20 cellular contexts compared by ENCODE assay signal in the genomic region with DNA sequence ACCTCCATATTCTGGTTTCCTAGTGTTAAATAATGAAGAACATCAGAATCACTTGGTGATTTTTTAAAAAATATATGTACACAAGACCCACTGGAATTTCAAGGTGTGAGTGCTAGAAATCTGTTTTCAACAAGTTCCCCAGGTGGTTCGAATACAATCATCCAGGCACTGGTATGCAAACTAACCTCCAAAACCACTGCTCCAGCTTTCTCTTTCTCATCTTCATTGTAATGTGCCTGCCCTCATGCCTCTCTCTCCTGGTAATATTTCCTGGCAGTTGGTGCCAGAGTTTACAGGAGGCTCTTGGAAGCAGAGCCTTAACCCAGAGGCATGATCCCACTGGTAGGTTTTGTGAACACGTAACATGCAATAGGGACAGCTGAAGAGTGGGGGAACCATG.
"Had no signal": no experiment of that assay in that cellular context is flagged by ENCODE, and none has a peak within 500 bp of the region (broad histone marks: within the 10 kb centered on the region; RNA-seq: fewer than 3 reads in every experiment).

No MANE protein-coding gene starts in this region.

- H3K4me3 ChIP-seq: K562, SJSA1, SK-N-MC had no signal

- H3K4me1 ChIP-seq: SJSA1 had no signal

- H3K27me3 ChIP-seq: SJSA1 had no signal

- H3K27ac ChIP-seq: KMS-11, SJSA1, SK-N-MC had no signal

- ATAC-seq: K562 had no signal

- H3K9ac ChIP-seq: KMS-11 had no signal

- DNase-seq: Kasumi-1, MV-4-11, NCI-H1048, NCI-H1105 treated with DMSO at 0.1 percent for 48 hours, NCI-H1417 treated with DMSO at 0.1 percent for 48 hours, NCI-H146, NCI-H1694 treated with DMSO at 0.1 percent for 48 hours, NCI-H1930, NCI-H2081, NCI-H2107, NCI-H524, NCI-H526 treated with DMSO at 0.1 percent for 48 hours, NCI-H748 treated with DMSO at 0.1 percent for 48 hours, Right ventricle myocardium superior, RPMI8226, SIG-M5 had no signal

- H3K9me3 ChIP-seq: SJSA1 had no signal

- H3K4me2 ChIP-seq: KMS-11 had no signal

- H3K36me3 ChIP-seq: SJSA1 had no signal
